1 cellular context compared by ENCODE assay signal in the genomic region with DNA sequence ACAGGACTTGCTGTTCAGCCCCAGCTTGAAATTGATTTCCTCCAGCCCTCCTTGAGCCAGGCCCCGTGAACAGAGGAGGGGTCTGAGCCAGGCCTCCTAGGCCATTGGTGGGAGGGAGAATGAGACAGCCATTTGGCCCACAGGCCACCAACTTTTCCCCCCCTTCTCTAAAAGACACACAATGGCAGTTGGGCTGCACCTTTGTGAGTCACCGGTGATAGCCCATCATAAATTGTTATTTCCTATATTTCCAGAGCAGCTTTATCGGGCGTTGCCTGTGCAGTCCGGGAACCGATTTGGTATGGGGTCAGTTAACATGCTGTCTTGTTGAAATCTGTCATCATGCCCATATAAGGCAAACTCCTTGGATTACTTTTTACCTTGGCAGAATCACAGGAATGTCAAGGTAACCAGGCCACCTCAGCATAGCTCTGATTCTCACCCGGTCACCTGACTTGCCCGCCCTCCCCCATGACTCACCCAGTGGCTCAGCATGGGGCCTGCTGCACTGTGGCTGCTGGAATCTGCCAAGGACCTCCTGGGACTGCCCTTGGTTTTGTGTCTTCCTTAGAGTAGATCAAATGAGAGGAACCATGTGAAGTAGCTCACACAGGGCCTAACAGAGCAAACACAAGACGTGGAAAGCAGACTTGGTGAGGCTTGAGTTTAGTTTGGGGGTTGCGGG.
TF ChIP-seq lines count a peak whose summit lies in the region.

No MANE protein-coding gene starts in this region.

TF ChIP-seq in HepG2, 621 proteins besides CTCF, POLR2A, EP300 and RAD21 (continued from another document and continues in another):
- TF ChIP-seq, protein P1, sequence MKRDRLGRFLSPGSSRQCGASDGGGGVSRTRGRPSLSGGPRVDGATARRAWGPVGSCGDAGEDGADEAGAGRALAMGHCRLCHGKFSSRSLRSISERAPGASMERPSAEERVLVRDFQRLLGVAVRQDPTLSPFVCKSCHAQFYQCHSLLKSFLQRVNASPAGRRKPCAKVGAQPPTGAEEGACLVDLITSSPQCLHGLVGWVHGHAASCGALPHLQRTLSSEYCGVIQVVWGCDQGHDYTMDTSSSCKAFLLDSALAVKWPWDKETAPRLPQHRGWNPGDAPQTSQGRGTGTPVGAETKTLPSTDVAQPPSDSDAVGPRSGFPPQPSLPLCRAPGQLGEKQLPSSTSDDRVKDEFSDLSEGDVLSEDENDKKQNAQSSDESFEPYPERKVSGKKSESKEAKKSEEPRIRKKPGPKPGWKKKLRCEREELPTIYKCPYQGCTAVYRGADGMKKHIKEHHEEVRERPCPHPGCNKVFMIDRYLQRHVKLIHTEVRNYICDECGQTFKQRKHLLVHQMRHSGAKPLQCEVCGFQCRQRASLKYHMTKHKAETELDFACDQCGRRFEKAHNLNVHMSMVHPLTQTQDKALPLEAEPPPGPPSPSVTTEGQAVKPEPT (CRISPR knock-in tag; IDR thresholded peaks at IDR 0.05; ENCODE audit: low read depth): no peak
- TF ChIP-seq ZNF644 (CRISPR knock-in tag; IDR thresholded peaks at IDR 0.05; ENCODE audit: low read depth): no peak
- no peak for TF ChIP-seq ZNF274 (CRISPR knock-in tag; IDR thresholded peaks at IDR 0.05)
- 0 out of 2 replicates have a peak, but pooled peaks have one; percentile 60 for TF ChIP-seq ZNF605 (CRISPR knock-in tag; IDR thresholded peaks at IDR 0.05)
- TF ChIP-seq ZNF792 (CRISPR knock-in tag; IDR thresholded peaks at IDR 0.05): no peak
- TF ChIP-seq SRF (IDR thresholded peaks at IDR 0.05; ENCODE audit: low read depth, low read length): peak; percentile 100
- TF ChIP-seq ZNF441 (CRISPR knock-in tag; IDR thresholded peaks at IDR 0.05; ENCODE audit: borderline replicate concordance): no peak
- TF ChIP-seq, protein P2, sequence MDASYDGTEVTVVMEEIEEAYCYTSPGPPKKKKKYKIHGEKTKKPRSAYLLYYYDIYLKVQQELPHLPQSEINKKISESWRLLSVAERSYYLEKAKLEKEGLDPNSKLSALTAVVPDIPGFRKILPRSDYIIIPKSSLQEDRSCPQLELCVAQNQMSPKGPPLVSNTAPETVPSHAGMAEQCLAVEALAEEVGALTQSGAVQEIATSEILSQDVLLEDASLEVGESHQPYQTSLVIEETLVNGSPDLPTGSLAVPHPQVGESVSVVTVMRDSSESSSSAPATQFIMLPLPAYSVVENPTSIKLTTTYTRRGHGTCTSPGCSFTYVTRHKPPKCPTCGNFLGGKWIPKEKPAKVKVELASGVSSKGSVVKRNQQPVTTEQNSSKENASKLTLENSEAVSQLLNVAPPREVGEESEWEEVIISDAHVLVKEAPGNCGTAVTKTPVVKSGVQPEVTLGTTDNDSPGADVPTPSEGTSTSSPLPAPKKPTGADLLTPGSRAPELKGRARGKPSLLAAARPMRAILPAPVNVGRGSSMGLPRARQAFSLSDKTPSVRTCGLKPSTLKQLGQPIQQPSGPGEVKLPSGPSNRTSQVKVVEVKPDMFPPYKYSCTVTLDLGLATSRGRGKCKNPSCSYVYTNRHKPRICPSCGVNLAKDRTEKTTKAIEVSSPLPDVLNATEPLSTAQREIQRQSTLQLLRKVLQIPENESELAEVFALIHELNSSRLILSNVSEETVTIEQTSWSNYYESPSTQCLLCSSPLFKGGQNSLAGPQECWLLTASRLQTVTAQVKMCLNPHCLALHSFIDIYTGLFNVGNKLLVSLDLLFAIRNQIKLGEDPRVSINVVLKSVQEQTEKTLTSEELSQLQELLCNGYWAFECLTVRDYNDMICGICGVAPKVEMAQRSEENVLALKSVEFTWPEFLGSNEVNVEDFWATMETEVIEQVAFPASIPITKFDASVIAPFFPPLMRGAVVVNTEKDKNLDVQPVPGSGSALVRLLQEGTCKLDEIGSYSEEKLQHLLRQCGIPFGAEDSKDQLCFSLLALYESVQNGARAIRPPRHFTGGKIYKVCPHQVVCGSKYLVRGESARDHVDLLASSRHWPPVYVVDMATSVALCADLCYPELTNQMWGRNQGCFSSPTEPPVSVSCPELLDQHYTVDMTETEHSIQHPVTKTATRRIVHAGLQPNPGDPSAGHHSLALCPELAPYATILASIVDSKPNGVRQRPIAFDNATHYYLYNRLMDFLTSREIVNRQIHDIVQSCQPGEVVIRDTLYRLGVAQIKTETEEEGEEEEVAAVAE (CRISPR knock-in tag; IDR thresholded peaks at IDR 0.05; ENCODE audit: borderline replicate concordance): peak; percentile 33; the same call in 1 of the 2 replicates
- TF ChIP-seq ZSCAN31 (CRISPR knock-in tag; IDR thresholded peaks at IDR 0.05; ENCODE audit: low read depth): peak; percentile 16; the same call in 1 of the 2 replicates
- TF ChIP-seq, protein P3, sequence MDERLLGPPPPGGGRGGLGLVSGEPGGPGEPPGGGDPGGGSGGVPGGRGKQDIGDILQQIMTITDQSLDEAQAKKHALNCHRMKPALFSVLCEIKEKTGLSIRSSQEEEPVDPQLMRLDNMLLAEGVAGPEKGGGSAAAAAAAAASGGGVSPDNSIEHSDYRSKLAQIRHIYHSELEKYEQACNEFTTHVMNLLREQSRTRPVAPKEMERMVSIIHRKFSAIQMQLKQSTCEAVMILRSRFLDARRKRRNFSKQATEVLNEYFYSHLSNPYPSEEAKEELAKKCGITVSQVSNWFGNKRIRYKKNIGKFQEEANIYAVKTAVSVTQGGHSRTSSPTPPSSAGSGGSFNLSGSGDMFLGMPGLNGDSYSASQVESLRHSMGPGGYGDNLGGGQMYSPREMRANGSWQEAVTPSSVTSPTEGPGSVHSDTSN (CRISPR knock-in tag; IDR thresholded peaks at IDR 0.05): no peak
- TF ChIP-seq, protein P4, sequence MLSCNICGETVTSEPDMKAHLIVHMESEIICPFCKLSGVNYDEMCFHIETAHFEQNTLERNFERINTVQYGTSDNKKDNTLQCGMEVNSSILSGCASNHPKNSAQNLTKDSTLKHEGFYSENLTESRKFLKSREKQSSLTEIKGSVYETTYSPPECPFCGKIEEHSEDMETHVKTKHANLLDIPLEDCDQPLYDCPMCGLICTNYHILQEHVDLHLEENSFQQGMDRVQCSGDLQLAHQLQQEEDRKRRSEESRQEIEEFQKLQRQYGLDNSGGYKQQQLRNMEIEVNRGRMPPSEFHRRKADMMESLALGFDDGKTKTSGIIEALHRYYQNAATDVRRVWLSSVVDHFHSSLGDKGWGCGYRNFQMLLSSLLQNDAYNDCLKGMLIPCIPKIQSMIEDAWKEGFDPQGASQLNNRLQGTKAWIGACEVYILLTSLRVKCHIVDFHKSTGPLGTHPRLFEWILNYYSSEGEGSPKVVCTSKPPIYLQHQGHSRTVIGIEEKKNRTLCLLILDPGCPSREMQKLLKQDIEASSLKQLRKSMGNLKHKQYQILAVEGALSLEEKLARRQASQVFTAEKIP (CRISPR knock-in tag; IDR thresholded peaks at IDR 0.05; ENCODE audit: borderline replicate concordance): no peak
- TF ChIP-seq, protein P5, sequence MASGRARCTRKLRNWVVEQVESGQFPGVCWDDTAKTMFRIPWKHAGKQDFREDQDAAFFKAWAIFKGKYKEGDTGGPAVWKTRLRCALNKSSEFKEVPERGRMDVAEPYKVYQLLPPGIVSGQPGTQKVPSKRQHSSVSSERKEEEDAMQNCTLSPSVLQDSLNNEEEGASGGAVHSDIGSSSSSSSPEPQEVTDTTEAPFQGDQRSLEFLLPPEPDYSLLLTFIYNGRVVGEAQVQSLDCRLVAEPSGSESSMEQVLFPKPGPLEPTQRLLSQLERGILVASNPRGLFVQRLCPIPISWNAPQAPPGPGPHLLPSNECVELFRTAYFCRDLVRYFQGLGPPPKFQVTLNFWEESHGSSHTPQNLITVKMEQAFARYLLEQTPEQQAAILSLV (CRISPR knock-in tag; IDR thresholded peaks at IDR 0.05; ENCODE audit: borderline replicate concordance): no peak
- TF ChIP-seq, protein P6, sequence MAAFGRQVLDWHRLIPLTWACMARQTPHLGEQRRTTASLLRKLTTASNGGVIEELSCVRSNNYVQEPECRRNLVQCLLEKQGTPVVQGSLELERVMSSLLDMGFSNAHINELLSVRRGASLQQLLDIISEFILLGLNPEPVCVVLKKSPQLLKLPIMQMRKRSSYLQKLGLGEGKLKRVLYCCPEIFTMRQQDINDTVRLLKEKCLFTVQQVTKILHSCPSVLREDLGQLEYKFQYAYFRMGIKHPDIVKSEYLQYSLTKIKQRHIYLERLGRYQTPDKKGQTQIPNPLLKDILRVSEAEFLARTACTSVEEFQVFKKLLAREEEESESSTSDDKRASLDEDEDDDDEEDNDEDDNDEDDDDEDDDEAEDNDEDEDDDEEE (CRISPR knock-in tag; IDR thresholded peaks at IDR 0.05): no peak
- TF ChIP-seq, protein P7, sequence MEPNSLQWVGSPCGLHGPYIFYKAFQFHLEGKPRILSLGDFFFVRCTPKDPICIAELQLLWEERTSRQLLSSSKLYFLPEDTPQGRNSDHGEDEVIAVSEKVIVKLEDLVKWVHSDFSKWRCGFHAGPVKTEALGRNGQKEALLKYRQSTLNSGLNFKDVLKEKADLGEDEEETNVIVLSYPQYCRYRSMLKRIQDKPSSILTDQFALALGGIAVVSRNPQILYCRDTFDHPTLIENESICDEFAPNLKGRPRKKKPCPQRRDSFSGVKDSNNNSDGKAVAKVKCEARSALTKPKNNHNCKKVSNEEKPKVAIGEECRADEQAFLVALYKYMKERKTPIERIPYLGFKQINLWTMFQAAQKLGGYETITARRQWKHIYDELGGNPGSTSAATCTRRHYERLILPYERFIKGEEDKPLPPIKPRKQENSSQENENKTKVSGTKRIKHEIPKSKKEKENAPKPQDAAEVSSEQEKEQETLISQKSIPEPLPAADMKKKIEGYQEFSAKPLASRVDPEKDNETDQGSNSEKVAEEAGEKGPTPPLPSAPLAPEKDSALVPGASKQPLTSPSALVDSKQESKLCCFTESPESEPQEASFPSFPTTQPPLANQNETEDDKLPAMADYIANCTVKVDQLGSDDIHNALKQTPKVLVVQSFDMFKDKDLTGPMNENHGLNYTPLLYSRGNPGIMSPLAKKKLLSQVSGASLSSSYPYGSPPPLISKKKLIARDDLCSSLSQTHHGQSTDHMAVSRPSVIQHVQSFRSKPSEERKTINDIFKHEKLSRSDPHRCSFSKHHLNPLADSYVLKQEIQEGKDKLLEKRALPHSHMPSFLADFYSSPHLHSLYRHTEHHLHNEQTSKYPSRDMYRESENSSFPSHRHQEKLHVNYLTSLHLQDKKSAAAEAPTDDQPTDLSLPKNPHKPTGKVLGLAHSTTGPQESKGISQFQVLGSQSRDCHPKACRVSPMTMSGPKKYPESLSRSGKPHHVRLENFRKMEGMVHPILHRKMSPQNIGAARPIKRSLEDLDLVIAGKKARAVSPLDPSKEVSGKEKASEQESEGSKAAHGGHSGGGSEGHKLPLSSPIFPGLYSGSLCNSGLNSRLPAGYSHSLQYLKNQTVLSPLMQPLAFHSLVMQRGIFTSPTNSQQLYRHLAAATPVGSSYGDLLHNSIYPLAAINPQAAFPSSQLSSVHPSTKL (CRISPR knock-in tag; IDR thresholded peaks at IDR 0.05): peak; percentile 83
- TF ChIP-seq AGO2 (optimal IDR thresholded peaks at IDR 0.05; ENCODE audit: low read depth, low read length): no peak
- TF ChIP-seq MTA3 (CRISPR knock-in tag; IDR thresholded peaks at IDR 0.05): no peak
- TF ChIP-seq, protein P8, sequence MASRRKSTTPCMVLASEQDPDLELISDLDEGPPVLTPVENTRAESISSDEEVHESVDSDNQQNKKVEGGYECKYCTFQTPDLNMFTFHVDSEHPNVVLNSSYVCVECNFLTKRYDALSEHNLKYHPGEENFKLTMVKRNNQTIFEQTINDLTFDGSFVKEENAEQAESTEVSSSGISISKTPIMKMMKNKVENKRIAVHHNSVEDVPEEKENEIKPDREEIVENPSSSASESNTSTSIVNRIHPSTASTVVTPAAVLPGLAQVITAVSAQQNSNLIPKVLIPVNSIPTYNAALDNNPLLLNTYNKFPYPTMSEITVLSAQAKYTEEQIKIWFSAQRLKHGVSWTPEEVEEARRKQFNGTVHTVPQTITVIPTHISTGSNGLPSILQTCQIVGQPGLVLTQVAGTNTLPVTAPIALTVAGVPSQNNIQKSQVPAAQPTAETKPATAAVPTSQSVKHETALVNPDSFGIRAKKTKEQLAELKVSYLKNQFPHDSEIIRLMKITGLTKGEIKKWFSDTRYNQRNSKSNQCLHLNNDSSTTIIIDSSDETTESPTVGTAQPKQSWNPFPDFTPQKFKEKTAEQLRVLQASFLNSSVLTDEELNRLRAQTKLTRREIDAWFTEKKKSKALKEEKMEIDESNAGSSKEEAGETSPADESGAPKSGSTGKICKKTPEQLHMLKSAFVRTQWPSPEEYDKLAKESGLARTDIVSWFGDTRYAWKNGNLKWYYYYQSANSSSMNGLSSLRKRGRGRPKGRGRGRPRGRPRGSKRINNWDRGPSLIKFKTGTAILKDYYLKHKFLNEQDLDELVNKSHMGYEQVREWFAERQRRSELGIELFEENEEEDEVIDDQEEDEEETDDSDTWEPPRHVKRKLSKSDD (CRISPR knock-in tag; IDR thresholded peaks at IDR 0.05; ENCODE audit: low read depth): no peak
- no peak for TF ChIP-seq ARNT2 (CRISPR knock-in tag; IDR thresholded peaks at IDR 0.05; ENCODE audit: low read depth)
- peak; percentile 54; the same call in 1 of the 2 replicates for TF ChIP-seq SSRP1 (CRISPR knock-in tag; IDR thresholded peaks at IDR 0.05)
- no peak for TF ChIP-seq GLI4 (CRISPR knock-in tag; IDR thresholded peaks at IDR 0.05; ENCODE audit: borderline replicate concordance)
- no peak for TF ChIP-seq NPAS2 (CRISPR knock-in tag; IDR thresholded peaks at IDR 0.05; ENCODE audit: borderline replicate concordance)
- TF ChIP-seq SP4 (CRISPR knock-in tag; IDR thresholded peaks at IDR 0.05): no peak; the same call in 1 of the 2 replicates
- TF ChIP-seq, protein P9, sequence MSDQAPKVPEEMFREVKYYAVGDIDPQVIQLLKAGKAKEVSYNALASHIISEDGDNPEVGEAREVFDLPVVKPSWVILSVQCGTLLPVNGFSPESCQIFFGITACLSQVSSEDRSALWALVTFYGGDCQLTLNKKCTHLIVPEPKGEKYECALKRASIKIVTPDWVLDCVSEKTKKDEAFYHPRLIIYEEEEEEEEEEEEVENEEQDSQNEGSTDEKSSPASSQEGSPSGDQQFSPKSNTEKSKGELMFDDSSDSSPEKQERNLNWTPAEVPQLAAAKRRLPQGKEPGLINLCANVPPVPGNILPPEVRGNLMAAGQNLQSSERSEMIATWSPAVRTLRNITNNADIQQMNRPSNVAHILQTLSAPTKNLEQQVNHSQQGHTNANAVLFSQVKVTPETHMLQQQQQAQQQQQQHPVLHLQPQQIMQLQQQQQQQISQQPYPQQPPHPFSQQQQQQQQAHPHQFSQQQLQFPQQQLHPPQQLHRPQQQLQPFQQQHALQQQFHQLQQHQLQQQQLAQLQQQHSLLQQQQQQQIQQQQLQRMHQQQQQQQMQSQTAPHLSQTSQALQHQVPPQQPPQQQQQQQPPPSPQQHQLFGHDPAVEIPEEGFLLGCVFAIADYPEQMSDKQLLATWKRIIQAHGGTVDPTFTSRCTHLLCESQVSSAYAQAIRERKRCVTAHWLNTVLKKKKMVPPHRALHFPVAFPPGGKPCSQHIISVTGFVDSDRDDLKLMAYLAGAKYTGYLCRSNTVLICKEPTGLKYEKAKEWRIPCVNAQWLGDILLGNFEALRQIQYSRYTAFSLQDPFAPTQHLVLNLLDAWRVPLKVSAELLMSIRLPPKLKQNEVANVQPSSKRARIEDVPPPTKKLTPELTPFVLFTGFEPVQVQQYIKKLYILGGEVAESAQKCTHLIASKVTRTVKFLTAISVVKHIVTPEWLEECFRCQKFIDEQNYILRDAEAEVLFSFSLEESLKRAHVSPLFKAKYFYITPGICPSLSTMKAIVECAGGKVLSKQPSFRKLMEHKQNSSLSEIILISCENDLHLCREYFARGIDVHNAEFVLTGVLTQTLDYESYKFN (CRISPR knock-in tag; conservative IDR thresholded peaks at IDR 0.05): peak; percentile 72
